23 cellular contexts compared by ENCODE assay signal in genomic region chr12:45356822-45357546, GRCh38.
DNase-seq lines count a peak whose midpoint lies in the region; ATAC-seq and TF ChIP-seq lines count a peak whose summit lies in the region.
"Had no signal": no experiment of that assay in that cellular context is flagged by ENCODE, and none has a peak within 500 bp of the region (broad histone marks: within the 10 kb centered on the region; RNA-seq: fewer than 3 reads in every experiment).

No MANE protein-coding gene starts in this region.

- peak overlapping the region in 4 of 5 donors; percentile 16 to 51 (median 41) for H3K27ac ChIP-seq in adrenal gland
- H3K27ac ChIP-seq in heart left ventricle = peak overlapping the region in 10 of 12 donors; percentile 2 to 60 (median 36)
- peak overlapping the region; percentile 32 to 52 for H3K27ac ChIP-seq in tibial artery
- peak overlapping the region in 1 of 4 donors; percentile 28 for H3K27ac ChIP-seq in body of pancreas
- H3K27ac ChIP-seq: C4-2B, GM23248, HL-60, SJSA1, upper lobe of right lung had no signal

- H3K4me1 Mint-ChIP-seq in osteocyte (ENCODE audit: unreplicated experiment) = peaks cover 18% of the 10 kb centered on the region

- H3K36me3 ChIP-seq in adrenal gland (replicated peaks in 1 of 2) (peaks cover 0 to 4% of the 10 kb centered on the region in 2 donors), heart left ventricle (peaks cover 0 to 48% (median 30%) of the 10 kb centered on the region in 9 donors), tibial artery (peaks cover 0 to 7% (median 0%) of the 10 kb centered on the region in 3 donors), body of pancreas (replicated peaks in 1 of 2; ENCODE audit: insufficient read depth in 1 of 2, low read depth in 2 of 2) (no peaks in the 10 kb centered on the region)

- H3K9me3 ChIP-seq in adrenal gland (replicated peaks in 1 of 3) (no peaks in the 10 kb centered on the region), heart left ventricle (peaks cover 0 to 8% (median under 1%) of the 10 kb centered on the region in 12 donors), tibial artery (no peaks in the 10 kb centered on the region), body of pancreas (no peaks in the 10 kb centered on the region)
- H3K9me3 ChIP-seq: SJSA1, upper lobe of right lung had no signal

- WGBS in adrenal gland, 4 donors = 72 to 80% (median 75%) methylated on average over 4 of the region's 4 CpGs
- WGBS in heart left ventricle, 4 donors = 75 to 79% (median 78%) methylated on average over 4 of the region's 4 CpGs
- WGBS in body of pancreas, 2 donors = 92 to 94% methylated on average over 4 of the region's 4 CpGs

- DNase-seq in adrenal gland = no peak
- no peak for DNase-seq in heart left ventricle
- DNase-seq in osteocyte (ENCODE audit: extremely low spot score, unreplicated experiment) = no peak
- no peak for DNase-seq in tibial artery
- DNase-seq in HT-29 (ENCODE audit: low spot score) = no peak
- DNase-seq in body of pancreas = no peak
- DNase-seq: activated CD4-positive, CD25-positive, alpha-beta regulatory T cell treated with anti-CD3 and anti-CD28 coated beads, Interleukin-2, amount 50 U/mL, for 72 hours; activated CD8-positive, alpha-beta T cell treated with anti-CD3 and anti-CD28 coated beads for 36 hours; cerebellar nuclear complex; DND-41; NCI-H146; NCI-H2107; NCI-H748 treated with DMSO at 0.1 percent for 48 hours; stimulated activated CD4-positive, alpha-beta T cell treated with anti-CD3 and anti-CD28 coated beads, Interleukin-2, amount 100 ng/mL, for 24 hours; upper lobe of right lung had no signal

- H3K27me3 ChIP-seq in adrenal gland = no peaks in the 10 kb centered on the region
- H3K27me3 ChIP-seq in heart left ventricle = no peaks in the 10 kb centered on the region
- H3K27me3 ChIP-seq in tibial artery = no peaks in the 10 kb centered on the region
- no peaks in the 10 kb centered on the region for H3K27me3 ChIP-seq in body of pancreas
- H3K27me3 ChIP-seq: SJSA1, upper lobe of right lung had no signal

- ATAC-seq in heart left ventricle (no peak), HG02678 (IDR thresholded peaks at IDR 0.05; ENCODE audit: unreplicated experiment) (no peak), body of pancreas (no peak)
- ATAC-seq: activated CD8-positive, alpha-beta T cell treated with anti-CD3 and anti-CD28 coated beads for 36 hours; activated naive CD4-positive, alpha-beta T cell treated with anti-CD3 and anti-CD28 coated beads, Interleukin-2, amount 50 U/mL, for 72 hours had no signal

- TF ChIP-seq CTCF in adrenal gland (IDR thresholded peaks at IDR 0.05) (no peak), heart left ventricle (IDR thresholded peaks at IDR 0.05) (no peak), osteocyte (IDR thresholded peaks at IDR 0.05) (no peak), tibial artery (IDR thresholded peaks at IDR 0.05) (no peak), body of pancreas (IDR thresholded peaks at IDR 0.05) (no peak)

- H3K27ac Mint-ChIP-seq in osteocyte (ENCODE audit: unreplicated experiment) = peak overlapping the region; percentile 58
- H3K27ac Mint-ChIP-seq: activated CD8-positive, alpha-beta T cell treated with anti-CD3 and anti-CD28 coated beads for 36 hours; activated naive CD4-positive, alpha-beta T cell treated with anti-CD3 and anti-CD28 coated beads, Interleukin-2, amount 50 U/mL, for 72 hours had no signal

- H3K4me3 ChIP-seq in adrenal gland = no peak overlapping the region
- no peak overlapping the region for H3K4me3 ChIP-seq in heart left ventricle
- no peak overlapping the region for H3K4me3 ChIP-seq in tibial artery
- no peak overlapping the region for H3K4me3 ChIP-seq in body of pancreas
- H3K4me3 ChIP-seq: GM23248, SJSA1, smooth muscle cell, upper lobe of right lung had no signal

- peaks cover 7% of the 10 kb centered on the region for H3K9me3 Mint-ChIP-seq in osteocyte (ENCODE audit: unreplicated experiment)

- TF ChIP-seq POLR2A in adrenal gland (IDR thresholded peaks at IDR 0.05) = no peak
- TF ChIP-seq POLR2A in heart left ventricle (IDR thresholded peaks at IDR 0.05) = no peak
- TF ChIP-seq POLR2A in body of pancreas (IDR thresholded peaks at IDR 0.05) = no peak

- H3K4me1 ChIP-seq in adrenal gland (replicated peaks in 1 of 2) (peaks cover 6 to 39% of the 10 kb centered on the region in 2 donors), heart left ventricle (peaks cover 0 to 29% (median 21%) of the 10 kb centered on the region in 12 donors), tibial artery (peaks cover 0 to 57% (median 29%) of the 10 kb centered on the region in 4 donors), body of pancreas (peaks cover 35% of the 10 kb centered on the region)
- H3K4me1 ChIP-seq: SJSA1 had no signal

- peaks cover 43% of the 10 kb centered on the region for H3K36me3 Mint-ChIP-seq in osteocyte (ENCODE audit: unreplicated experiment)

- intact Hi-C loops in adrenal gland (cut with DNase I) (no loop called here), heart left ventricle (cut with DNase I) (loop anchor here in 2 of 10 donors (10.0 kb wide), 1 partner anchor 142 kb away; the partner anchor contains the start of gene ANO6 (in 2 of the 2)), tibial artery (cut with DNase I; ENCODE audit: low total_unique reads) (no loop called here), body of pancreas (cut with DNase I) (no loop called here)

- no peaks in the 10 kb centered on the region for H3K27me3 Mint-ChIP-seq in osteocyte (ENCODE audit: unreplicated experiment)
- H3K27me3 Mint-ChIP-seq: activated CD8-positive, alpha-beta T cell treated with anti-CD3 and anti-CD28 coated beads for 36 hours had no signal

- no peak overlapping the region for H3K4me3 Mint-ChIP-seq in osteocyte (ENCODE audit: unreplicated experiment)
- H3K4me3 Mint-ChIP-seq: activated CD8-positive, alpha-beta T cell treated with anti-CD3 and anti-CD28 coated beads for 36 hours; neural crest cell had no signal
